26 cellular contexts compared by ENCODE assay signal in genomic region chr4:113325876-113326615, GRCh38.
A peak's percentile ranks its signal among the peaks of the same experiment; 100 is the strongest.
DNase-seq lines count a peak whose midpoint lies in the region; ATAC-seq, FAIRE-seq and TF ChIP-seq lines count a peak whose summit lies in the region.
"Had no signal": no experiment of that assay in that cellular context is flagged by ENCODE, and none has a peak within 500 bp of the region (broad histone marks: within the 10 kb centered on the region; RNA-seq: fewer than 3 reads in every experiment).

No MANE protein-coding gene starts in this region.

- H3K9me3 ChIP-seq in breast epithelium (no peaks in the 10 kb centered on the region), K562 (replicated peaks; ENCODE audit: control insufficient read depth, insufficient read depth, low read depth, low read length) (no peaks in the 10 kb centered on the region), kidney (ENCODE audit: control insufficient read depth in 1 of 2, low read length in 2 of 2) (no peaks in the 10 kb centered on the region)
- H3K9me3 ChIP-seq: BLaER1 treated with 17β-estradiol and CSF1 and Interleukin-3, amounts not matched to agents 10 nM and 100 nM; psoas muscle; upper lobe of right lung had no signal

- H2AFZ ChIP-seq in K562 (ENCODE audit: low read depth, low read length) = no peak overlapping the region

- H3K4me1 ChIP-seq in breast epithelium = no peaks in the 10 kb centered on the region
- no peaks in the 10 kb centered on the region for H3K4me1 ChIP-seq in K562 (replicated peaks in 1 of 2; ENCODE audit: control insufficient read depth in 2 of 2, insufficient read depth in 2 of 2, low read length in 2 of 2)
- no peaks in the 10 kb centered on the region for H3K4me1 ChIP-seq in kidney (ENCODE audit: control insufficient read depth in 1 of 2, insufficient read depth in 1 of 2, low read depth in 1 of 2, low read length in 2 of 2)
- H3K4me1 ChIP-seq: BLaER1 treated with 17β-estradiol and CSF1 and Interleukin-3, amounts not matched to agents 10 nM and 100 nM; psoas muscle; upper lobe of right lung had no signal

- TF ChIP-seq RAD21 in K562 (CRISPR knock-in tag; conservative IDR thresholded peaks at IDR 0.05 in 1 of 2, IDR thresholded peaks at IDR 0.05 in 1 of 2) = no peak

- TF ChIP-seq CTCF in MCF 10A (IDR thresholded peaks at IDR 0.05; ENCODE audit: unreplicated experiment) = no peak
- no peak for TF ChIP-seq CTCF in breast epithelium (IDR thresholded peaks at IDR 0.05)
- no peak for TF ChIP-seq CTCF in K562 (IDR thresholded peaks at IDR 0.05 in 2 of 3, conservative IDR thresholded peaks at IDR 0.05 in 1 of 3; ENCODE audit: insufficient read depth in 2 of 3, low read depth in 1 of 3, low read length in 3 of 3)
- no peak for TF ChIP-seq CTCF in kidney (IDR thresholded peaks at IDR 0.05; ENCODE audit: borderline replicate concordance, extremely low read depth, insufficient read depth)

- intact Hi-C loops in MCF 10A (cut with micrococcal nuclease) (no loop called here), breast epithelium (cut with DNase I; ENCODE audit: low total_unique reads) (loop anchor here (2.0 kb wide), 1 partner anchor 31 kb away; no protein-coding TSS in a partner anchor), K562 (cut with micrococcal nuclease) (no loop called here), kidney (cut with DNase I) (no loop called here)

- CTCF ChIA-PET in MCF 10A (lab: Yijun Ruan, JAX) = no interaction called here
- CTCF ChIA-PET in K562 (lab: Yijun Ruan, JAX; ENCODE audit: low intra/inter-chr PET ratio) = no interaction called here

- no peak for TF ChIP-seq EP300 in K562 (IDR thresholded peaks at IDR 0.05; ENCODE audit: low read length)

- H3K4me2 ChIP-seq in K562 (ENCODE audit: insufficient read depth, low read length) = no peak overlapping the region
- H3K4me2 ChIP-seq: BLaER1 treated with 17β-estradiol and CSF1 and Interleukin-3, amounts not matched to agents 10 nM and 100 nM had no signal

- no peak overlapping the region for H3K27ac ChIP-seq in breast epithelium
- no peak overlapping the region for H3K27ac ChIP-seq in K562 (ENCODE audit: extremely low read depth, low read depth, low read length)
- H3K27ac ChIP-seq in kidney (ENCODE audit: low read depth in 2 of 2, low read length in 2 of 2) = no peak overlapping the region
- H3K27ac ChIP-seq: BLaER1 treated with 17β-estradiol and CSF1 and Interleukin-3, amounts not matched to agents 10 nM and 100 nM; psoas muscle; upper lobe of right lung had no signal

- H3K9ac ChIP-seq in K562 (ENCODE audit: insufficient read depth in 1 of 2, low read depth in 2 of 2, low read length in 2 of 2) = no peak overlapping the region
- H3K9ac ChIP-seq in kidney (ENCODE audit: low read length in 2 of 2) = no peak overlapping the region
- H3K9ac ChIP-seq: BLaER1 treated with 17β-estradiol and CSF1 and Interleukin-3, amounts not matched to agents 10 nM and 100 nM had no signal

- H3K27me3 ChIP-seq in breast epithelium = no peaks in the 10 kb centered on the region
- H3K27me3 ChIP-seq in K562 (ENCODE audit: control insufficient read depth in 2 of 2, insufficient read depth in 2 of 2, low read length in 2 of 2) = no peaks in the 10 kb centered on the region
- H3K27me3 ChIP-seq: BLaER1 treated with 17β-estradiol and CSF1 and Interleukin-3, amounts not matched to agents 10 nM and 100 nM; upper lobe of right lung had no signal

- H3K4me3 ChIP-seq in breast epithelium (no peak overlapping the region), K562 (no peak overlapping the region), kidney (ENCODE audit: low read length in 2 of 2) (no peak overlapping the region)
- H3K4me3 ChIP-seq: BLaER1 treated with 17β-estradiol and CSF1 and Interleukin-3, amounts not matched to agents 10 nM and 100 nM; psoas muscle; upper lobe of right lung had no signal

- no peaks in the 10 kb centered on the region for H4K20me1 ChIP-seq in K562 (replicated peaks; ENCODE audit: control insufficient read depth, insufficient read depth, low read length)
- H4K20me1 ChIP-seq: BLaER1 treated with 17β-estradiol and CSF1 and Interleukin-3, amounts not matched to agents 10 nM and 100 nM had no signal

- H3K36me3 ChIP-seq in breast epithelium = no peaks in the 10 kb centered on the region
- H3K36me3 ChIP-seq in K562 (ENCODE audit: control insufficient read depth, insufficient read depth, low read length) = no peaks in the 10 kb centered on the region
- H3K36me3 ChIP-seq in kidney (ENCODE audit: control insufficient read depth in 1 of 2, insufficient read depth in 2 of 2, low read length in 2 of 2) = peaks cover 0 to 3% of the 10 kb centered on the region in 2 donors
- H3K36me3 ChIP-seq: BLaER1 treated with 17β-estradiol and CSF1 and Interleukin-3, amounts not matched to agents 10 nM and 100 nM; upper lobe of right lung had no signal

- POLR2A ChIA-PET in MCF 10A (lab: Yijun Ruan, JAX) = no interaction called here
- POLR2A ChIA-PET in K562 (lab: Yijun Ruan, JAX) = no interaction called here

- DNase-seq in MCF 10A (ENCODE audit: unreplicated experiment) (peak; percentile 21), breast epithelium (ENCODE audit: low spot score in 2 of 2) (no peak), HT1080 (ENCODE audit: low read depth) (peak; percentile 37), K562 (ENCODE audit: extremely low read depth in 1 of 4, low spot score in 3 of 4) (no peak), kidney (no peak), RPMI8226 (no peak), NCI-H2171 (lab: John Stamatoyannopoulos, UW) (no peak)
- DNase-seq: activated CD8-positive, alpha-beta memory T cell treated with anti-CD3 and anti-CD28 coated beads for 24 hours; activated gamma-delta T cell; dermis blood vessel endothelial cell; hippocampal formation; KBM-7; NCI-H1930; NCI-H524; OCI-M1; psoas muscle; stimulated activated naive CD4-positive, alpha-beta T cell; T-helper 17 cell; upper lobe of right lung had no signal

- H3K27ac Mint-ChIP-seq in MCF 10A (ENCODE audit: low read depth, unreplicated experiment) = no peak overlapping the region
- H3K27ac Mint-ChIP-seq: nephron, T-helper 17 cell had no signal

- no peaks in the 10 kb centered on the region for H3K9me3 Mint-ChIP-seq in MCF 10A (ENCODE audit: unreplicated experiment)
- H3K9me3 Mint-ChIP-seq: nephron had no signal

- no peaks in the 10 kb centered on the region for H3K79me2 ChIP-seq in K562 (ENCODE audit: control insufficient read depth, insufficient read depth, low read length)

- no peaks in the 10 kb centered on the region for H3K36me3 Mint-ChIP-seq in MCF 10A (ENCODE audit: insufficient read depth, unreplicated experiment)

- no peak for TF ChIP-seq POLR2A in breast epithelium (IDR thresholded peaks at IDR 0.05)
- TF ChIP-seq POLR2A in K562 (conservative IDR thresholded peaks at IDR 0.05) = no peak

- in situ Hi-C loops in K562 (cut with MboI) = no loop called here

- 2% methylated on average over 5 of the region's 5 CpGs for WGBS in K562 (ENCODE audit: insufficient coverage, low coverage, missing lambda C conversion rate)

- FAIRE-seq in K562 (lab: Jason Lieb, UNC) = no peak
- FAIRE-seq in kidney (lab: Jason Lieb, UNC) = peak; percentile 56
- FAIRE-seq: G401.6, TTC549 had no signal

- H3K4me3 Mint-ChIP-seq in MCF 10A (ENCODE audit: unreplicated experiment) = no peak overlapping the region
- H3K4me3 Mint-ChIP-seq: nephron, T-helper 17 cell had no signal

- ATAC-seq in K562 (no peak), HG03039 (IDR thresholded peaks at IDR 0.05; ENCODE audit: unreplicated experiment) (no peak)
- ATAC-seq: psoas muscle, Right ventricle myocardium inferior, SK-N-SH treated with all-trans-retinoic acid at 6 μM for 48 hours, T-helper 17 cell, upper lobe of right lung had no signal

- no peaks in the 10 kb centered on the region for H3K4me1 Mint-ChIP-seq in MCF 10A (ENCODE audit: insufficient read depth, unreplicated experiment)

- H3K27me3 Mint-ChIP-seq in MCF 10A (ENCODE audit: insufficient read depth, unreplicated experiment) = no peaks in the 10 kb centered on the region

- H3K9me1 ChIP-seq in K562 (ENCODE audit: control insufficient read depth, insufficient read depth, low read length) = no peaks in the 10 kb centered on the region

- BruUV-seq in MCF 10A (replicated peaks; lab: Mats Ljungman, UMichigan) (no TSS peak), K562 (replicated peaks; lab: Mats Ljungman, UMichigan) (no TSS peak)

TF ChIP-seq in K562, 482 proteins besides CTCF, POLR2A, EP300 and RAD21:
- TF ChIP-seq ZNF316 (IDR thresholded peaks at IDR 0.05) = peak; percentile 74
- peak; percentile 48 for TF ChIP-seq C11orf30 (IDR thresholded peaks at IDR 0.05; ENCODE audit: low read depth)
- TF ChIP-seq MAFG (tag; conservative IDR thresholded peaks at IDR 0.05) = peak; percentile 29; the same call in 1 of the 2 replicates
- no peak for TF ChIP-seq ZNF75A (CRISPR knock-in tag; IDR thresholded peaks at IDR 0.05)
- TF ChIP-seq JUN (IDR thresholded peaks at IDR 0.05; ENCODE audit: borderline replicate concordance, low read depth, low read length) = no peak
- no peak for TF ChIP-seq JUN (CRISPR knock-in tag; IDR thresholded peaks at IDR 0.05; ENCODE audit: borderline replicate concordance)

Comparison
In these comparisons a context has a peak if more than half of its experiments do, and no peak if none do; other contexts are left out.
1. DNase-seq: peak in MCF 10A (single experiment) and HT1080 (single experiment); none in breast epithelium (0 of 2), K562 (0 of 4), kidney (single experiment), RPMI8226 (single experiment) and NCI-H2171 (single experiment).